Comparison of ENCODE assay signal across 9 cellular contexts in genomic region chr7:1667566-1668485, GRCh38. TPM values are rescaled to one million over a fixed set of nuclear protein-coding genes. Genes with fewer than 3 reads are reported as not detected.
DNase-seq lines count a peak whose midpoint lies in the region; ATAC-seq and TF ChIP-seq lines count a peak whose summit lies in the region.
"Had no signal": no experiment of that assay in that cellular context is flagged by ENCODE, and none has a peak within 500 bp of the region (broad histone marks: within the 10 kb centered on the region; RNA-seq: fewer than 3 reads in every experiment).

No MANE protein-coding gene starts in this region.

- no peak overlapping the region for H2AK5ac ChIP-seq in mesenchymal stem cell (ENCODE audit: low read length, severe bottlenecking)

- H3K27ac Mint-ChIP-seq in activated CD8-positive, alpha-beta memory T cell treated with anti-CD3 and anti-CD28 coated beads, Interleukin-2, amount 10 ng/mL, durations not matched to agents 7 days and 5 days: no peak overlapping the region
- H3K27ac Mint-ChIP-seq in dendritic cell treated with granulocyte-macrophage colony-stimulating factor and Interleukin-4, amounts not matched to agents 40 ng/mL and 50 ng/mL, for 4 days: no peak overlapping the region
- H3K27ac Mint-ChIP-seq: activated CD4-positive, alpha-beta T cell treated with anti-CD3 and anti-CD28 coated beads, Interleukin-2, amount 10 ng/mL, durations not matched to agents 7 days and 5 days had no signal

- no peak for TF ChIP-seq POLR2A in tibial nerve (IDR thresholded peaks at IDR 0.05)

- no peak for TF ChIP-seq EP300 in tibial nerve (IDR thresholded peaks at IDR 0.05)

- H3K9me3 Mint-ChIP-seq in activated CD8-positive, alpha-beta memory T cell treated with anti-CD3 and anti-CD28 coated beads, Interleukin-2, amount 10 ng/mL, durations not matched to agents 7 days and 5 days (ENCODE audit: low read depth): no peaks in the 10 kb centered on the region
- no peaks in the 10 kb centered on the region for H3K9me3 Mint-ChIP-seq in dendritic cell treated with granulocyte-macrophage colony-stimulating factor and Interleukin-4, amounts not matched to agents 40 ng/mL and 50 ng/mL, for 4 days
- H3K9me3 Mint-ChIP-seq: activated CD4-positive, alpha-beta T cell treated with anti-CD3 and anti-CD28 coated beads, Interleukin-2, amount 10 ng/mL, durations not matched to agents 7 days and 5 days had no signal

- H3K23ac ChIP-seq in mesenchymal stem cell (ENCODE audit: low read length in 2 of 2): peak overlapping the region in 1 of 2 experiments; percentile 80

- H2AFZ ChIP-seq in mesenchymal stem cell (ENCODE audit: low read depth, low read length): peak overlapping the region; percentile 10

- H3K27me3 Mint-ChIP-seq in activated CD8-positive, alpha-beta memory T cell treated with anti-CD3 and anti-CD28 coated beads, Interleukin-2, amount 10 ng/mL, durations not matched to agents 7 days and 5 days: peaks cover 37% of the 10 kb centered on the region
- H3K27me3 Mint-ChIP-seq in dendritic cell treated with granulocyte-macrophage colony-stimulating factor and Interleukin-4, amounts not matched to agents 40 ng/mL and 50 ng/mL, for 4 days: peaks cover 71% of the 10 kb centered on the region

- H3K36me3 ChIP-seq in mesenchymal stem cell (ENCODE audit: control insufficient read depth in 1 of 2, insufficient read depth in 2 of 2, low read depth in 1 of 2, low read length in 2 of 2) (no peaks in the 10 kb centered on the region), tibial nerve (no peaks in the 10 kb centered on the region)

- no peak overlapping the region for H4K91ac ChIP-seq in mesenchymal stem cell (ENCODE audit: low read length)

- no peak overlapping the region for H4K8ac ChIP-seq in mesenchymal stem cell (ENCODE audit: low read length)

- H3K9ac ChIP-seq in mesenchymal stem cell (ENCODE audit: low read length): no peak overlapping the region

- CTCF ChIA-PET in activated CD8-positive, alpha-beta memory T cell treated with anti-CD3 and anti-CD28 coated beads, Interleukin-2, amount 10 ng/mL, durations not matched to agents 7 days and 5 days (lab: Charles Lee): interaction anchor here (0.6 kb wide), 1 partner anchor 245 kb away, joined by 3 read pairs; no protein-coding TSS in a partner anchor

- H3K27ac ChIP-seq in mesenchymal stem cell (ENCODE audit: low read length, poor library complexity, severe bottlenecking) (no peak overlapping the region), tibial nerve (no peak overlapping the region)

- no peaks in the 10 kb centered on the region for H3K79me1 ChIP-seq in mesenchymal stem cell (replicated peaks; ENCODE audit: low read length, poor library complexity, severe bottlenecking)

- H3K4ac ChIP-seq in mesenchymal stem cell (ENCODE audit: low read depth in 1 of 2, low read length in 2 of 2): no peak overlapping the region

- TF ChIP-seq CTCF in tibial nerve (IDR thresholded peaks at IDR 0.05): no peak

- H2BK5ac ChIP-seq in mesenchymal stem cell (ENCODE audit: low read depth, low read length, poor library complexity, severe bottlenecking): peak overlapping the region; percentile 24

- intact Hi-C loops in dendritic cell treated with granulocyte-macrophage colony-stimulating factor and Interleukin-4, amounts not matched to agents 40 ng/mL and 50 ng/mL, for 4 days (cut with micrococcal nuclease): loop anchor here (10.0 kb wide), 1 partner anchor 687 kb away; the partner anchor contains the start of gene EIF3B

- H3K27me3 ChIP-seq in mesenchymal stem cell (ENCODE audit: control insufficient read depth in 1 of 2, insufficient read depth in 1 of 2, low read length in 2 of 2) (peaks cover 58 to 70% of the 10 kb centered on the region in 2 experiments), tibial nerve (peaks cover 9 to 95% of the 10 kb centered on the region in 2 donors)

- H3K4me3 Mint-ChIP-seq in activated CD8-positive, alpha-beta memory T cell treated with anti-CD3 and anti-CD28 coated beads, Interleukin-2, amount 10 ng/mL, durations not matched to agents 7 days and 5 days: no peak overlapping the region
- peak overlapping the region; percentile 58 for H3K4me3 Mint-ChIP-seq in dendritic cell treated with granulocyte-macrophage colony-stimulating factor and Interleukin-4, amounts not matched to agents 40 ng/mL and 50 ng/mL, for 4 days

- 22% methylated on average over 40 of the region's 78 CpGs for WGBS in mesenchymal stem cell
- WGBS in tibial nerve, 2 donors: 27 to 36% methylated on average over 36 of the region's 78 CpGs

- H2BK15ac ChIP-seq in mesenchymal stem cell (ENCODE audit: low read depth, poor library complexity, severe bottlenecking): no peak overlapping the region

- H3K4me1 ChIP-seq in mesenchymal stem cell (ENCODE audit: control insufficient read depth, insufficient read depth, low read depth, low read length) (peaks cover 63% of the 10 kb centered on the region), tibial nerve (peaks cover 0 to 64% (median 40%) of the 10 kb centered on the region in 4 donors)

- H3K14ac ChIP-seq in mesenchymal stem cell (ENCODE audit: low read length in 2 of 2): no peak overlapping the region

- H3K18ac ChIP-seq in mesenchymal stem cell (ENCODE audit: low read depth in 1 of 2, low read length in 2 of 2): peak overlapping the region in 1 of 2 experiments; percentile 11

- H3K4me3 ChIP-seq in mesenchymal stem cell (ENCODE audit: insufficient read depth in 1 of 2, low read depth in 1 of 2, low read length in 2 of 2) (peak overlapping the region; percentile 37 to 67), tibial nerve (peak overlapping the region in 3 of 4 donors; percentile 5 to 53 (median 33))

- H3K4me1 Mint-ChIP-seq in activated CD8-positive, alpha-beta memory T cell treated with anti-CD3 and anti-CD28 coated beads, Interleukin-2, amount 10 ng/mL, durations not matched to agents 7 days and 5 days: peaks cover 2% of the 10 kb centered on the region
- peaks cover 11% of the 10 kb centered on the region for H3K4me1 Mint-ChIP-seq in dendritic cell treated with granulocyte-macrophage colony-stimulating factor and Interleukin-4, amounts not matched to agents 40 ng/mL and 50 ng/mL, for 4 days (ENCODE audit: low read depth)

- no peak overlapping the region for H2BK12ac ChIP-seq in mesenchymal stem cell (ENCODE audit: low read length in 2 of 2)

- peak overlapping the region; percentile 87 for H3K4me2 ChIP-seq in mesenchymal stem cell (ENCODE audit: low read length, poor library complexity, severe bottlenecking)

- no peak for ATAC-seq in activated CD8-positive, alpha-beta memory T cell treated with anti-CD3 and anti-CD28 coated beads, Interleukin-2, amount 10 ng/mL, durations not matched to agents 7 days and 5 days
- ATAC-seq in GM19397 (IDR thresholded peaks at IDR 0.05; ENCODE audit: unreplicated experiment): no peak

- DNase-seq in activated CD8-positive, alpha-beta memory T cell treated with anti-CD3 and anti-CD28 coated beads, Interleukin-2, amount 10 ng/mL, durations not matched to agents 7 days and 5 days: peak; percentile 33
- DNase-seq in activated CD8-positive, alpha-beta memory T cell treated with anti-CD3 and anti-CD28 coated beads for 24 hours: no peak
- DNase-seq in mesenchymal stem cell (no peak), tibial nerve (ENCODE audit: low spot score in 2 of 2) (no peak), NOMO-1 treated with dmso at 0.1 percent for 144 hours (lab: John Stamatoyannopoulos, UW; ENCODE audit: unreplicated experiment) (no peak), foreskin melanocyte (no peak)
- DNase-seq: activated CD4-positive, alpha-beta T cell treated with anti-CD3 and anti-CD28 coated beads, Interleukin-2, amount 10 ng/mL, durations not matched to agents 7 days and 5 days had no signal

- H2BK120ac ChIP-seq in mesenchymal stem cell (ENCODE audit: low read depth, low read length): no peak overlapping the region

- no peaks in the 10 kb centered on the region for H3K36me3 Mint-ChIP-seq in activated CD8-positive, alpha-beta memory T cell treated with anti-CD3 and anti-CD28 coated beads, Interleukin-2, amount 10 ng/mL, durations not matched to agents 7 days and 5 days
- no peaks in the 10 kb centered on the region for H3K36me3 Mint-ChIP-seq in dendritic cell treated with granulocyte-macrophage colony-stimulating factor and Interleukin-4, amounts not matched to agents 40 ng/mL and 50 ng/mL, for 4 days (ENCODE audit: low read depth)

- no peaks in the 10 kb centered on the region for H3K9me3 ChIP-seq in mesenchymal stem cell (ENCODE audit: control insufficient read depth, low read length)
- no peaks in the 10 kb centered on the region for H3K9me3 ChIP-seq in tibial nerve

RNA-seq across cellular contexts. Expression of gene ELFN1, which starts 2.3 kb away (rescaled TPM):
- not detected for total RNA-seq in activated CD8-positive, alpha-beta memory T cell treated with anti-CD3 and anti-CD28 coated beads, Interleukin-2, amount 10 ng/mL, durations not matched to agents 7 days and 5 days
- polyA plus RNA-seq in mesenchymal stem cell (2013, experiment 1 of 2): 0.04 TPM
- polyA plus RNA-seq in mesenchymal stem cell (2013, experiment 2 of 2): 0.05 TPM
- total RNA-seq in tibial nerve: 1 to 10 TPM in 2 of 4 donors, under 1 TPM in 2; 0.21 to 2.4 (median 1.5) TPM
